1 cellular context compared by ENCODE assay signal in genomic region chr9:6757132-6757987, GRCh38.
A peak's percentile ranks its signal among the peaks of the same experiment; 100 is the strongest.
TF ChIP-seq lines count a peak whose summit lies in the region.

Gene KDM4C (plus strand): TSS chr9:6757973. CDS start chr9:6792989, 35,016 bp downstream.

TF ChIP-seq in HepG2, 621 proteins besides CTCF, POLR2A, EP300 and RAD21 (continued from another document and continues in another):
- TF ChIP-seq GZF1 (CRISPR knock-in tag; IDR thresholded peaks at IDR 0.05): 0 out of 2 replicates have a peak, but pooled peaks have one; percentile 20
- TF ChIP-seq ZUFSP (CRISPR knock-in tag; IDR thresholded peaks at IDR 0.05; ENCODE audit: borderline replicate concordance): no peak
- TF ChIP-seq DMTF1 (CRISPR knock-in tag; IDR thresholded peaks at IDR 0.05): no peak
- peak; percentile 72 for TF ChIP-seq KLF6 (CRISPR knock-in tag; IDR thresholded peaks at IDR 0.05)
- TF ChIP-seq RBAK (CRISPR knock-in tag; IDR thresholded peaks at IDR 0.05): no peak
- TF ChIP-seq ZHX2 (IDR thresholded peaks at IDR 0.05; ENCODE audit: low read depth): peak; percentile 91
- TF ChIP-seq ZHX2 (CRISPR knock-in tag; IDR thresholded peaks at IDR 0.05; ENCODE audit: borderline replicate concordance): 0 out of 2 replicates have a peak, but pooled peaks have one; percentile 34
- no peak for TF ChIP-seq SRSF4 (IDR thresholded peaks at IDR 0.05; ENCODE audit: low read depth, low read length, poor library complexity, severe bottlenecking)
- TF ChIP-seq SOX5 (CRISPR knock-in tag; IDR thresholded peaks at IDR 0.05; ENCODE audit: borderline replicate concordance): peak; percentile 44; the same call in 1 of the 2 replicates
- peak; percentile 56; the same call in 1 of the 2 replicates for TF ChIP-seq ZBTB2 (CRISPR knock-in tag; IDR thresholded peaks at IDR 0.05; ENCODE audit: low read depth)
- no peak; the same call in 1 of the 2 replicates for TF ChIP-seq KIAA2018 (CRISPR knock-in tag; IDR thresholded peaks at IDR 0.05; ENCODE audit: borderline replicate concordance)
- TF ChIP-seq JUN (CRISPR knock-in tag; IDR thresholded peaks at IDR 0.05): peak; percentile 80; the same call in 1 of the 2 replicates
- TF ChIP-seq GPBP1L1 (CRISPR knock-in tag; IDR thresholded peaks at IDR 0.05): no peak
- peak; percentile 79; the same call in 1 of the 2 replicates for TF ChIP-seq NRL (CRISPR knock-in tag; IDR thresholded peaks at IDR 0.05; ENCODE audit: borderline replicate concordance)
- TF ChIP-seq FOXP4 (CRISPR knock-in tag; IDR thresholded peaks at IDR 0.05): peak; percentile 62
- TF ChIP-seq ZNF597 (CRISPR knock-in tag; IDR thresholded peaks at IDR 0.05): no peak
- TF ChIP-seq ZNF362 (CRISPR knock-in tag; IDR thresholded peaks at IDR 0.05; ENCODE audit: borderline replicate concordance): peak; percentile 66; the same call in 1 of the 2 replicates
- no peak for TF ChIP-seq HNRNPUL1 (IDR thresholded peaks at IDR 0.05; ENCODE audit: low read depth, low read length)
- peak; percentile 81 for TF ChIP-seq SRSF1 (optimal IDR thresholded peaks at IDR 0.05; ENCODE audit: low read depth, low read length)
- peak; percentile 71; the same call in 1 of the 2 replicates for TF ChIP-seq SMYD3 (CRISPR knock-in tag; IDR thresholded peaks at IDR 0.05)
